In genomic region chr11:59756845-59757244, GRCh38 we compare ENCODE assay signal across 9 cellular contexts. TPM values are rescaled to one million over a fixed set of nuclear protein-coding genes. Genes with fewer than 3 reads are reported as not detected.
DNase-seq lines count a peak whose midpoint lies in the region; ATAC-seq, FAIRE-seq and TF ChIP-seq lines count a peak whose summit lies in the region.
"Had no signal": no experiment of that assay in that cellular context is flagged by ENCODE, and none has a peak within 500 bp of the region (broad histone marks: within the 10 kb centered on the region; RNA-seq: fewer than 3 reads in every experiment).

No MANE protein-coding gene starts in this region.

- in situ Hi-C loops in T47D (cut with HindIII; ENCODE audit: low pct_unique_long_range_greater_than_20kb, low sequenced_read_pairs): no loop called here

- H3K4me1 Mint-ChIP-seq in mesothelial cell of epicardium: peaks cover 26% of the 10 kb centered on the region

- H3K4me2 ChIP-seq in Loucy (ENCODE audit: low read depth, low read length, poor library complexity, severe bottlenecking): peak overlapping the region; percentile 84
- H3K4me2 ChIP-seq: KMS-11 had no signal

- H3K27me3 Mint-ChIP-seq in mesothelial cell of epicardium (ENCODE audit: low read depth): no peaks in the 10 kb centered on the region

- H3K27me3 ChIP-seq in Loucy (ENCODE audit: insufficient read depth, low read length, poor library complexity, severe bottlenecking): no peaks in the 10 kb centered on the region
- no peaks in the 10 kb centered on the region for H3K27me3 ChIP-seq in effector memory CD4-positive, alpha-beta T cell (replicated peaks; ENCODE audit: control insufficient read depth, insufficient read depth, low read length, poor library complexity, severe bottlenecking)

- H3K4me1 ChIP-seq in Loucy (ENCODE audit: insufficient read depth, low read length, poor library complexity, severe bottlenecking): peaks cover 22% of the 10 kb centered on the region
- peaks cover 17% of the 10 kb centered on the region for H3K4me1 ChIP-seq in effector memory CD4-positive, alpha-beta T cell (ENCODE audit: control insufficient read depth, insufficient read depth, low read length, poor library complexity, severe bottlenecking)

- peak overlapping the region; percentile 85 for H3K4me3 ChIP-seq in Loucy (ENCODE audit: low read length, poor library complexity, severe bottlenecking)
- no peak overlapping the region for H3K4me3 ChIP-seq in effector memory CD4-positive, alpha-beta T cell (ENCODE audit: insufficient read depth, low read depth, low read length, poor library complexity, severe bottlenecking)

- H3K36me3 ChIP-seq in Loucy (ENCODE audit: insufficient read depth, low read length): no peaks in the 10 kb centered on the region
- no peaks in the 10 kb centered on the region for H3K36me3 ChIP-seq in effector memory CD4-positive, alpha-beta T cell (ENCODE audit: control insufficient read depth, insufficient read depth, low read length)

- no peaks in the 10 kb centered on the region for H3K36me3 Mint-ChIP-seq in mesothelial cell of epicardium

- H3K27ac ChIP-seq in effector memory CD4-positive, alpha-beta T cell (ENCODE audit: insufficient read depth, low read length, poor library complexity, severe bottlenecking): no peak overlapping the region
- H3K27ac ChIP-seq: KMS-11 had no signal

- no peaks in the 10 kb centered on the region for H3K9me3 ChIP-seq in Loucy (ENCODE audit: insufficient read depth, low read depth, low read length)
- no peaks in the 10 kb centered on the region for H3K9me3 ChIP-seq in effector memory CD4-positive, alpha-beta T cell (ENCODE audit: control insufficient read depth, low read length)

- DNase-seq in GM12891 (ENCODE audit: insufficient read length, low spot score) (peak; percentile 19), T47D (ENCODE audit: low read depth in 1 of 2, low spot score in 1 of 2) (peak; percentile 58 to 87), mesothelial cell of epicardium (ENCODE audit: low spot score in 2 of 2, unreplicated experiment in 2 of 2) (no peak), DMS153 treated with DMSO at 0.1 percent for 48 hours (lab: John Stamatoyannopoulos, UW; ENCODE audit: unreplicated experiment) (no peak)
- no peak for DNase-seq in effector memory CD4-positive, alpha-beta T cell

- peak overlapping the region; percentile 20 for H3K9ac ChIP-seq in Loucy (ENCODE audit: low read depth, low read length, poor library complexity, severe bottlenecking)
- H3K9ac ChIP-seq: KMS-11 had no signal

- no peak overlapping the region for H2AFZ ChIP-seq in Loucy (ENCODE audit: low read length)

- H3K27ac Mint-ChIP-seq in mesothelial cell of epicardium: no peak overlapping the region

- H3K79me2 ChIP-seq in Loucy (ENCODE audit: insufficient read depth, low read length): no peaks in the 10 kb centered on the region; the same call in 1 of the 2 replicates

- H4K20me1 ChIP-seq in Loucy (ENCODE audit: insufficient read depth, low read length, poor library complexity, severe bottlenecking): peaks cover 3% of the 10 kb centered on the region

- H3K9me2 ChIP-seq in Loucy (replicated peaks; ENCODE audit: low read depth, low read length): no peaks in the 10 kb centered on the region

- no peaks in the 10 kb centered on the region for H3F3A ChIP-seq in Loucy (ENCODE audit: low read depth)

- no peak for TF ChIP-seq CTCF in Loucy (conservative IDR thresholded peaks at IDR 0.05; ENCODE audit: low read length)
- no peak for TF ChIP-seq CTCF in mesothelial cell of epicardium (IDR thresholded peaks at IDR 0.05; ENCODE audit: unreplicated experiment)

- peak overlapping the region; percentile 84 for H3K4me3 Mint-ChIP-seq in mesothelial cell of epicardium

- no peak for TF ChIP-seq POLR2A in GM12891 (IDR thresholded peaks at IDR 0.05; ENCODE audit: low read depth, low read length)

- H3K9me3 Mint-ChIP-seq in mesothelial cell of epicardium: no peaks in the 10 kb centered on the region

- peak; percentile 47 for FAIRE-seq in GM12891 (lab: Jason Lieb, UNC)

- no peak for ATAC-seq in GM21390 (IDR thresholded peaks at IDR 0.05; ENCODE audit: unreplicated experiment)
- ATAC-seq in GM19397 (IDR thresholded peaks at IDR 0.05; ENCODE audit: unreplicated experiment): no peak

TF ChIP-seq in GM12891, 5 proteins besides CTCF, POLR2A, EP300 and RAD21:
- TF ChIP-seq POLR2AphosphoS5 (IDR thresholded peaks at IDR 0.05; ENCODE audit: low read depth, low read length): no peak
- no peak for TF ChIP-seq TAF1 (IDR thresholded peaks at IDR 0.05; ENCODE audit: low read depth, low read length)
- TF ChIP-seq POU2F2 (IDR thresholded peaks at IDR 0.05; ENCODE audit: low read depth, low read length): no peak
- TF ChIP-seq PAX5 (IDR thresholded peaks at IDR 0.05; ENCODE audit: insufficient read depth, low read length, severe bottlenecking): no peak
- peak; percentile 71 for TF ChIP-seq SPI1 (IDR thresholded peaks at IDR 0.05; ENCODE audit: low read depth, low read length)
TF ChIP-seq in GM12891: peak in this region for 1.

RNA-seq across cellular contexts. Expression of gene STX3, which starts 1.7 kb away (rescaled TPM):
- polyA plus RNA-seq in GM12891 (2012; ENCODE audit: low read depth, missing spikeins): 0.46 TPM
- 19.0 to 24.2 TPM (median 21.1 TPM) in 3 replicates for total RNA-seq in mesothelial cell of epicardium

RNA-seq across cellular contexts. Expression of gene OR10V1, which starts 43.2 kb away (rescaled TPM):
- not detected for polyA plus RNA-seq in GM12891 (2012; ENCODE audit: low read depth, missing spikeins)
- total RNA-seq in mesothelial cell of epicardium: not detected in 3 replicates

RNA-seq across cellular contexts. Expression of gene MRPL16, which starts 53.7 kb away (rescaled TPM):
- polyA plus RNA-seq in GM12891 (2012; ENCODE audit: low read depth, missing spikeins): 67.3 TPM
- 34.3 to 42.3 TPM (median 37.2 TPM) in 3 replicates for total RNA-seq in mesothelial cell of epicardium

Comparison
In these comparisons a context has a peak if more than half of its experiments do, and no peak if none do; other contexts are left out.
1. DNase-seq: peak in GM12891 (single experiment) and T47D (2 of 2); none in mesothelial cell of epicardium (0 of 2), effector memory CD4-positive, alpha-beta T cell (0 of 3) and DMS153 treated with DMSO at 0.1 percent for 48 hours (single experiment).